9 cellular contexts compared by ENCODE assay signal in the genomic region with DNA sequence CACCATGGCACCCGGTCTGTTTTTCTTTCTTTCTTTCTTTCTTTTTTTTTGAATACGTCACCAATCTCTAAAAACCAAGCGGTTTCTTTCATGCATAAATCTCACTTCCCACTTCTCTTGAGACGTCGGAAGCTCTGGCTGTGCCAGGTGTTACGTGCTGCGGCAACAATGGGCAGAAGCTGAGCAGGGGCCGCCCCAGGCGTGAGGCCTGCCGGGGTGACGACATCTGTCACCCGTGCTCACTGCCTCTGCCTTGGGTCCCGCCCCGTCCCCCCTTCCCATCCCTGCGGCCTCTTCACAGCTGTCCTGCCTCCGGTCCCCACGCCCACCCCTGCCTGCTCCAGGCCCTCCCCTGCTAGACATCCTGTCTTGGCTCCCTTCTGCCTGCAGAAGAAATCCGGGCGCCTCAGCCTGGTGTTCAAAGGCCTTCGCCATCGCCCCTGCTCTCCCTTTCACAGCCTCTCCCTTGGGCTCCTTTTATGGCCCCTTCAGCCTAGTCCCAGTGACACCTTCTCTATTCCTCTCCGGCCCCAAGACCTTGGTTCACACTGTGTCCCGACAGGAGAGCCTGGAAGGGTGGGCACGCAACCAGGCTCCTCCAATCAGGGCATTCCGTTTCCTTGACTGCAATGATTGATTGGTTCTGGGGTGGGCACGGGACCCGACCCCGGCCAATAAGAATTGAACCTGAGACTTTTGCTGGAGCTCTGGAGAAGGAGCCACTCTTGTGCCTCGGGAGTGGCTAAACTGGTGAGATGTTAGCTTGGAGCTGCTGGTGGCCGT. TPM values are rescaled to one million over a fixed set of nuclear protein-coding genes. Genes with fewer than 3 reads are reported as not detected.
A peak's percentile ranks its signal among the peaks of the same experiment; 100 is the strongest.
DNase-seq lines count a peak whose midpoint lies in the region; ATAC-seq, FAIRE-seq and TF ChIP-seq lines count a peak whose summit lies in the region.
"Had no signal": no experiment of that assay in that cellular context is flagged by ENCODE, and none has a peak within 500 bp of the region (broad histone marks: within the 10 kb centered on the region; RNA-seq: fewer than 3 reads in every experiment).

No MANE protein-coding gene starts in this region.

- no peak overlapping the region for H3K4me3 ChIP-seq in smooth muscle cell

- H3K9me3 Mint-ChIP-seq in activated naive CD8-positive, alpha-beta T cell (ENCODE audit: low read depth) = no peaks in the 10 kb centered on the region

- no peak overlapping the region for H3K27ac ChIP-seq in smooth muscle cell (ENCODE audit: low read depth)

- H3F3A ChIP-seq in smooth muscle cell (ENCODE audit: low read depth) = no peaks in the 10 kb centered on the region

- H3K27me3 Mint-ChIP-seq in activated naive CD8-positive, alpha-beta T cell = no peaks in the 10 kb centered on the region

- H3K4me1 ChIP-seq in smooth muscle cell (ENCODE audit: low read depth) = no peaks in the 10 kb centered on the region

- no peaks in the 10 kb centered on the region for H3K27me3 ChIP-seq in smooth muscle cell (ENCODE audit: low read depth)

- no peaks in the 10 kb centered on the region for H4K20me1 ChIP-seq in smooth muscle cell (ENCODE audit: low read depth)

- peak; percentile 97 for FAIRE-seq in GM19239 (lab: Jason Lieb, UNC)
- FAIRE-seq: keratinocyte had no signal

- H3K79me2 ChIP-seq in smooth muscle cell (ENCODE audit: low read depth) = no peaks in the 10 kb centered on the region

- no peak overlapping the region for H3K4me2 ChIP-seq in smooth muscle cell

- DNase-seq in GM19239 (ENCODE audit: insufficient read length, low spot score) = peak; percentile 65
- DNase-seq in SHP77 (lab: John Stamatoyannopoulos, UW) = peak; percentile 60 to 72
- peak; percentile 31 to 58 for DNase-seq in stimulated activated CD4-positive, alpha-beta T cell treated with anti-CD3 and anti-CD28 coated beads, Interleukin-2, amount 100 ng/mL, for 48 hours
- DNase-seq in cerebellar nuclear complex (lab: John Stamatoyannopoulos, UW) = no peak
- DNase-seq in SW 1271 (lab: John Stamatoyannopoulos, UW) = no peak
- DNase-seq in smooth muscle cell (lab: John Stamatoyannopoulos, UW; ENCODE audit: unreplicated experiment) = no peak

- 91% methylated on average over 27 of the region's 30 CpGs for WGBS in smooth muscle cell (ENCODE audit: low lambda C conversion rate)

- H3K4me3 Mint-ChIP-seq in activated naive CD8-positive, alpha-beta T cell = peak overlapping the region; percentile 78

- ATAC-seq in HG03039 (IDR thresholded peaks at IDR 0.05; ENCODE audit: unreplicated experiment) = peak; percentile 59

- no peaks in the 10 kb centered on the region for H3K36me3 Mint-ChIP-seq in activated naive CD8-positive, alpha-beta T cell

- peaks cover 38% of the 10 kb centered on the region for H3K4me1 Mint-ChIP-seq in activated naive CD8-positive, alpha-beta T cell (ENCODE audit: low read depth)

- no peak overlapping the region for H2AFZ ChIP-seq in smooth muscle cell (ENCODE audit: low read depth)

- no peak overlapping the region for H3K9ac ChIP-seq in smooth muscle cell (ENCODE audit: low read depth)

- peak overlapping the region; percentile 89 for H3K27ac Mint-ChIP-seq in activated naive CD8-positive, alpha-beta T cell

- no peaks in the 10 kb centered on the region for H3K9me3 ChIP-seq in smooth muscle cell (replicated peaks; ENCODE audit: low read depth)

- H3K36me3 ChIP-seq in smooth muscle cell (ENCODE audit: low read depth) = no peaks in the 10 kb centered on the region

- TF ChIP-seq CTCF in smooth muscle cell (IDR thresholded peaks at IDR 0.05; ENCODE audit: borderline replicate concordance, insufficient read depth, poor library complexity, severe bottlenecking) = no peak

RNA-seq across cellular contexts. Expression of gene P2RX1, which starts 4.8 kb away (rescaled TPM):
- total RNA-seq in smooth muscle cell = 1.3 and 2.4 TPM in 2 replicates
- 0.47 and 3.2 TPM in 2 replicates for polyA plus RNA-seq in smooth muscle cell
- polyA plus RNA-seq: keratinocyte had no signal

RNA-seq across cellular contexts. Expression of gene CAMKK1, which starts 18.6 kb away (rescaled TPM):
- 6.3 and 8.8 TPM in 2 replicates for total RNA-seq in smooth muscle cell
- 7.7 and 8.1 TPM in 2 replicates for polyA plus RNA-seq in smooth muscle cell

RNA-seq across cellular contexts. Expression of gene ATP2A3, which starts 52.8 kb away (rescaled TPM):
- 2.9 and 4.2 TPM in 2 replicates for total RNA-seq in smooth muscle cell
- 4.7 and 7.8 TPM in 2 replicates for polyA plus RNA-seq in smooth muscle cell

Comparison
In these comparisons a context has a peak if more than half of its experiments do, and no peak if none do; other contexts are left out.
1. DNase-seq: peak in GM19239 (single experiment), SHP77 (2 of 2) and stimulated activated CD4-positive, alpha-beta T cell treated with anti-CD3 and anti-CD28 coated beads, Interleukin-2, amount 100 ng/mL, for 48 hours (2 of 2); none in cerebellar nuclear complex (0 of 2), SW 1271 (0 of 2) and smooth muscle cell (single experiment).